Comparison of ENCODE assay signal across 22 cellular contexts in the genomic region with DNA sequence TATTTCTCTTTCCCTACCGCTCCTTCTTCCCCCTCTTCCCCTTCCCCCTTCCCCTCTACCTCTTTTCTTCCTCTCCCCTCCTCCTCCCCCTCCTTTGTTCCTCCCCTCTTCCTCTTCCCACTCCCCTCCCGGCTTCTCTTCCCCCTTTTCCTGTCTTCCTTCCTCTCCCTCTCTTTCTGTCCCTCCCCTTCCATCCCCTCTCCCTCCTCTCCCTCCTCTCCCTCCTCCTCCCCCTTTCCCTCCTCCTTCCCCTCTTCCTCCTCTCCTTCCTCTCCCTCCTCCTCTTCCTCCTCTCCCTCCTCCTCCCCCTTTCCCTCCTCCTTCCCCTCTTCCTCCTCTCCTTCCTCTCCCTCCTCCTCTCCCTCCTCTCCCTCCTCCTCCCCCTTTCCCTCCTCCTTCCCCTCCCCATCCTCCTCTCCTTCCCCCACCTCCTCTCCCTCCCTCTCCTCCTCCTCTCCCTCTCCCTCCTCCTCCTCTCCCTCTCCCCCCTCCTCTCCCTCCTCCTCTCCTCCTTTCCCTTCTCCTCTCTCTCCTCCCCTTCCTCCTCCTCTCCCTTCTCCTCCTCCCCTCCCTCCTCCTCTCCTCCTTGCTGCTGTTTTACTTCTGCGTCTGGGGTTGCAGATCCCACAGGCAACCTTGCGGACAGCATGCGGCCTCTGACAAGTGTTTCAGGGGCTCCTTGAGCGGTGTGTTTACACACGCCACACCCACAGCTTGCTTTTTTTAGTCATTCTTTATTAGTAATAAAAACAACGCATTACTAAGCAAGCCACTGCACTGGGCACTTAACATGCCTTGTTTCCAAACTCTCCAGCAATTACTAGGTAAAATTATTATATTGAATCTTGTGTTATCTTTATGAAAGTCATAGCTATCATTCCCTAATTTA.
DNase-seq lines count a peak whose midpoint lies in the region; ATAC-seq, FAIRE-seq and TF ChIP-seq lines count a peak whose summit lies in the region.
"Had no signal": no experiment of that assay in that cellular context is flagged by ENCODE, and none has a peak within 500 bp of the region (broad histone marks: within the 10 kb centered on the region; RNA-seq: fewer than 3 reads in every experiment).

No MANE protein-coding gene starts in this region.

- CTCF ChIA-PET in HepG2 (lab: Yijun Ruan, JAX; ENCODE audit: low intra/inter-chr PET ratio, low total read pairs): no interaction called here
- CTCF ChIA-PET in WTC11 (lab: Charles Lee): interaction anchor here (0.6 to 1.6 kb wide), 2 partner anchors 20 to 81 kb away, joined by 4 read pairs; no protein-coding TSS in a partner anchor
- CTCF ChIA-PET in activated naive CD4-positive, alpha-beta T cell treated with anti-CD3 and anti-CD28 coated beads for 36 hours (lab: Charles Lee): no interaction called here

- no peak overlapping the region for H3K27ac Mint-ChIP-seq in WTC11
- no peak overlapping the region for H3K27ac Mint-ChIP-seq in activated naive CD4-positive, alpha-beta T cell treated with anti-CD3 and anti-CD28 coated beads for 36 hours
- H3K27ac Mint-ChIP-seq: activated CD4-positive, alpha-beta T cell treated with anti-CD3 and anti-CD28 coated beads, Interleukin-2, amount 10 ng/mL, durations not matched to agents 24 days and 14 days; activated naive CD8-positive, alpha-beta T cell treated with anti-CD3 and anti-CD28 coated beads, Interleukin-2, amount 50 U/mL, for 24 hours; CD8-positive, alpha-beta memory T cell; memory B cell had no signal

- 12% methylated on average over 8 of the region's 8 CpGs for WGBS in HepG2 (ENCODE audit: low lambda C conversion rate)
- 30% methylated on average over 7 of the region's 8 CpGs for WGBS in right lobe of liver (ENCODE audit: insufficient coverage, low coverage, low lambda C conversion rate, missing lambda C conversion rate)

- POLR2A ChIA-PET in HepG2 (lab: Yijun Ruan, JAX): no interaction called here
- POLR2A ChIA-PET in WTC11 (lab: Charles Lee): interaction anchor here (1.1 kb wide), 1 partner anchor 17 kb away, joined by 6 read pairs; no protein-coding TSS in a partner anchor

- H3K9me3 Mint-ChIP-seq in WTC11: peaks cover 4% of the 10 kb centered on the region; the same call in 1 of the 2 replicates
- H3K9me3 Mint-ChIP-seq in activated naive CD4-positive, alpha-beta T cell treated with anti-CD3 and anti-CD28 coated beads for 36 hours: no peaks in the 10 kb centered on the region

- H3K9ac ChIP-seq in HepG2 (ENCODE audit: insufficient read depth, low read depth, low read length): no peak overlapping the region

- H3K4me3 Mint-ChIP-seq in WTC11: no peak overlapping the region
- no peak overlapping the region for H3K4me3 Mint-ChIP-seq in activated naive CD4-positive, alpha-beta T cell treated with anti-CD3 and anti-CD28 coated beads for 36 hours
- H3K4me3 Mint-ChIP-seq: activated CD4-positive, alpha-beta T cell treated with anti-CD3 and anti-CD28 coated beads, Interleukin-2, amount 10 ng/mL, durations not matched to agents 24 days and 14 days; activated naive CD8-positive, alpha-beta T cell treated with anti-CD3 and anti-CD28 coated beads, Interleukin-2, amount 50 U/mL, for 24 hours; CD8-positive, alpha-beta memory T cell; memory B cell had no signal

- H2AFZ ChIP-seq in HepG2 (ENCODE audit: low read length): no peak overlapping the region

- TF ChIP-seq CTCF in HepG2 (CRISPR knock-in tag; IDR thresholded peaks at IDR 0.05) (no peak), right lobe of liver (IDR thresholded peaks at IDR 0.05) (no peak), WTC11 (IDR thresholded peaks at IDR 0.05) (no peak), fibroblast of villous mesenchyme (IDR thresholded peaks at IDR 0.05; ENCODE audit: insufficient read depth, low read depth, low read length) (no peak)

- H3K4me1 Mint-ChIP-seq in WTC11: peaks cover 29% of the 10 kb centered on the region
- H3K4me1 Mint-ChIP-seq in activated naive CD4-positive, alpha-beta T cell treated with anti-CD3 and anti-CD28 coated beads for 36 hours (ENCODE audit: low read depth): no peaks in the 10 kb centered on the region
- H3K4me1 Mint-ChIP-seq: activated CD4-positive, alpha-beta T cell treated with anti-CD3 and anti-CD28 coated beads, Interleukin-2, amount 10 ng/mL, durations not matched to agents 24 days and 14 days; activated naive CD8-positive, alpha-beta T cell treated with anti-CD3 and anti-CD28 coated beads, Interleukin-2, amount 50 U/mL, for 24 hours; CD8-positive, alpha-beta memory T cell; memory B cell had no signal

- intact Hi-C loops in HepG2 (cut with micrococcal nuclease; ENCODE audit: unreplicated experiment): no loop called here
- intact Hi-C loops in right lobe of liver (cut with DNase I): no loop called here
- intact Hi-C loops in activated naive CD4-positive, alpha-beta T cell treated with anti-CD3 and anti-CD28 coated beads for 36 hours (cut with micrococcal nuclease): no loop called here

- TF ChIP-seq EP300 in HepG2 (IDR thresholded peaks at IDR 0.05; ENCODE audit: low read depth in 2 of 2, low read length in 2 of 2) (no peak), HepG2 (CRISPR knock-in tag; IDR thresholded peaks at IDR 0.05; ENCODE audit: borderline replicate concordance) (no peak)

- no peaks in the 10 kb centered on the region for H3K79me2 ChIP-seq in HepG2 (ENCODE audit: insufficient read depth, low read length)

- H3K27me3 Mint-ChIP-seq in WTC11 (ENCODE audit: low read depth): peaks cover 3% of the 10 kb centered on the region; the same call in 1 of the 2 replicates
- H3K27me3 Mint-ChIP-seq in activated naive CD4-positive, alpha-beta T cell treated with anti-CD3 and anti-CD28 coated beads for 36 hours (ENCODE audit: low read depth): peaks cover 9% of the 10 kb centered on the region
- H3K27me3 Mint-ChIP-seq: activated CD4-positive, alpha-beta T cell treated with anti-CD3 and anti-CD28 coated beads, Interleukin-2, amount 10 ng/mL, durations not matched to agents 24 days and 14 days; activated naive CD8-positive, alpha-beta T cell treated with anti-CD3 and anti-CD28 coated beads, Interleukin-2, amount 50 U/mL, for 24 hours had no signal

- no peak overlapping the region for H3K4me2 ChIP-seq in HepG2 (ENCODE audit: low read depth, low read length)

- TF ChIP-seq POLR2A in HepG2 (IDR thresholded peaks at IDR 0.05; ENCODE audit: insufficient read depth in 1 of 2, low read depth in 2 of 2, low read length in 2 of 2) (no peak), right lobe of liver (IDR thresholded peaks at IDR 0.05) (no peak)

- H3K36me3 Mint-ChIP-seq in WTC11: no peaks in the 10 kb centered on the region
- no peaks in the 10 kb centered on the region for H3K36me3 Mint-ChIP-seq in activated naive CD4-positive, alpha-beta T cell treated with anti-CD3 and anti-CD28 coated beads for 36 hours (ENCODE audit: low read depth)

- no peaks in the 10 kb centered on the region for H3K36me3 ChIP-seq in HepG2 (replicated peaks in 1 of 2; ENCODE audit: control insufficient read depth in 1 of 2, insufficient read depth in 2 of 2, low read length in 2 of 2)
- no peaks in the 10 kb centered on the region for H3K36me3 ChIP-seq in right lobe of liver
- H3K36me3 ChIP-seq: esophagus squamous epithelium, vagina had no signal

- in situ Hi-C loops in HepG2 (cut with HindIII; ENCODE audit: extremely low pct_ligation_motif_present, low pct_unique_long_range_greater_than_20kb): no loop called here

- H3K9me3 ChIP-seq in HepG2 (ENCODE audit: low read length) (no peaks in the 10 kb centered on the region), right lobe of liver (no peaks in the 10 kb centered on the region)
- H3K9me3 ChIP-seq: esophagus squamous epithelium, vagina had no signal

- no peak overlapping the region for H3K27ac ChIP-seq in HepG2 (ENCODE audit: extremely low read length, insufficient read depth, low read length)
- no peak overlapping the region for H3K27ac ChIP-seq in right lobe of liver
- H3K27ac ChIP-seq: esophagus squamous epithelium, vagina had no signal

- no TSS peak for BruUV-seq in HepG2 (replicated peaks; lab: Mats Ljungman, UMichigan)

- H4K20me1 ChIP-seq in HepG2 (ENCODE audit: insufficient read depth, low read length): no peaks in the 10 kb centered on the region

- no peak for ATAC-seq in HepG2
- no peak for ATAC-seq in right lobe of liver
- no peak for ATAC-seq in WTC11
- ATAC-seq: activated naive CD8-positive, alpha-beta T cell treated with anti-CD3 and anti-CD28 coated beads, Interleukin-2, amount 50 U/mL, for 24 hours had no signal

- peaks cover under 1 to 28% of the 10 kb centered on the region in 2 experiments for H3K27me3 ChIP-seq in HepG2 (ENCODE audit: control insufficient read depth in 1 of 2, insufficient read depth in 2 of 2, low read length in 2 of 2)
- no peaks in the 10 kb centered on the region for H3K27me3 ChIP-seq in right lobe of liver
- H3K27me3 ChIP-seq: esophagus squamous epithelium, vagina had no signal

- H3K4me3 ChIP-seq in HepG2 (replicated peaks in 1 of 3; ENCODE audit: insufficient read depth in 1 of 3, low read depth in 2 of 3, low read length in 3 of 3) (no peak overlapping the region), right lobe of liver (no peak overlapping the region), fibroblast of villous mesenchyme (ENCODE audit: low read depth, low read length) (no peak overlapping the region)
- H3K4me3 ChIP-seq: esophagus squamous epithelium, vagina had no signal

- DNase-seq in HepG2 (ENCODE audit: low spot score) (no peak), right lobe of liver (no peak), WTC11 (ENCODE audit: low spot score) (no peak), fibroblast of villous mesenchyme (ENCODE audit: low read depth) (peak; percentile 38), urothelium cell line (ENCODE audit: low spot score) (peak; percentile 52), SHP77 treated with DMSO at 0.1 percent for 48 hours (lab: John Stamatoyannopoulos, UW) (no peak), SIG-M5 (lab: John Stamatoyannopoulos, UW) (no peak)
- no peak for DNase-seq in activated naive CD4-positive, alpha-beta T cell treated with anti-CD3 and anti-CD28 coated beads for 36 hours
- DNase-seq: activated CD4-positive, alpha-beta T cell treated with anti-CD3 and anti-CD28 coated beads, Interleukin-2, amount 10 ng/mL, durations not matched to agents 24 days and 14 days; activated naive CD8-positive, alpha-beta T cell treated with anti-CD3 and anti-CD28 coated beads, Interleukin-2, amount 50 U/mL, for 24 hours; activated T-cell treated with anti-CD3 and anti-CD28 coated beads, Interleukin-2, amount 50 U/mL, for 1 hour; CD8-positive, alpha-beta memory T cell; cortex of kidney; esophagus squamous epithelium; GDM1; NCI-H1436 treated with DMSO at 0.1 percent for 48 hours; NCI-H446 treated with DMSO at 0.1 percent for 48 hours; stimulated activated naive CD4-positive, alpha-beta T cell treated with Interleukin-2 at 50 U/mL for 16 hours; T-helper 2 cell had no signal

- no peak for TF ChIP-seq RAD21 in HepG2 (CRISPR knock-in tag; IDR thresholded peaks at IDR 0.05)

- H3K4me1 ChIP-seq in HepG2 (ENCODE audit: insufficient read depth, low read length) (no peaks in the 10 kb centered on the region), right lobe of liver (no peaks in the 10 kb centered on the region)
- H3K4me1 ChIP-seq: vagina had no signal

- FAIRE-seq in HepG2 (lab: Jason Lieb, UNC) (no peak), urothelium cell line (lab: Jason Lieb, UNC) (peak; percentile 99)
- FAIRE-seq: A204.1 had no signal

TF ChIP-seq in HepG2, 621 proteins besides CTCF, POLR2A, EP300 and RAD21 (continues in another document):
- TF ChIP-seq GTF3A (CRISPR knock-in tag; conservative IDR thresholded peaks at IDR 0.05): no peak

TF ChIP-seq in WTC11, 78 proteins besides CTCF, POLR2A, EP300 and RAD21 (continues in another document):
- TF ChIP-seq ZNF263 (CRISPR knock-in tag; IDR thresholded peaks at IDR 0.05; ENCODE audit: low read depth): peak; percentile 64; the same call in 1 of the 2 replicates

Comparison
In these comparisons a context has a peak if more than half of its experiments do, and no peak if none do; other contexts are left out.
1. DNase-seq: peak in fibroblast of villous mesenchyme (single experiment) and urothelium cell line (single experiment); none in HepG2 (single experiment), right lobe of liver (0 of 3), WTC11 (single experiment), activated naive CD4-positive, alpha-beta T cell treated with anti-CD3 and anti-CD28 coated beads for 36 hours (single experiment), SHP77 treated with DMSO at 0.1 percent for 48 hours (single experiment) and SIG-M5 (single experiment).